Comparison of ENCODE assay signal across 13 cellular contexts in genomic region chr15:42401544-42402478, GRCh38. TPM values are rescaled to one million over a fixed set of nuclear protein-coding genes. Genes with fewer than 3 reads are reported as not detected.
DNase-seq lines count a peak whose midpoint lies in the region; ATAC-seq and TF ChIP-seq lines count a peak whose summit lies in the region.
"Had no signal": no experiment of that assay in that cellular context is flagged by ENCODE, and none has a peak within 500 bp of the region (broad histone marks: within the 10 kb centered on the region; RNA-seq: fewer than 3 reads in every experiment).

No MANE protein-coding gene starts in this region.

- peaks cover 70% of the 10 kb centered on the region for H3K36me3 ChIP-seq in lower lobe of right lung
- peaks cover 0 to 56% of the 10 kb centered on the region in 2 donors for H3K36me3 ChIP-seq in gastroesophageal sphincter
- H3K36me3 ChIP-seq in heart left ventricle = peaks cover 0 to 58% (median 19%) of the 10 kb centered on the region in 9 donors
- H3K36me3 ChIP-seq: breast epithelium had no signal

- no peak for TF ChIP-seq EP300 in gastroesophageal sphincter (IDR thresholded peaks at IDR 0.05)

- H3K27me3 ChIP-seq in dorsolateral prefrontal cortex (no peaks in the 10 kb centered on the region), lower lobe of right lung (ENCODE audit: low read depth) (no peaks in the 10 kb centered on the region), gastroesophageal sphincter (no peaks in the 10 kb centered on the region), heart left ventricle (no peaks in the 10 kb centered on the region)
- H3K27me3 ChIP-seq: breast epithelium had no signal

- peak overlapping the region in 50 of 59 donors; percentile 19 to 100 (median 96) for H3K27ac ChIP-seq in dorsolateral prefrontal cortex
- no peak overlapping the region for H3K27ac ChIP-seq in lower lobe of right lung
- no peak overlapping the region for H3K27ac ChIP-seq in gastroesophageal sphincter
- H3K27ac ChIP-seq in heart left ventricle = no peak overlapping the region
- H3K27ac ChIP-seq: breast epithelium had no signal

- peak overlapping the region; percentile 26 to 85 for H3K27ac Mint-ChIP-seq in activated naive CD4-positive, alpha-beta T cell treated with anti-CD3 and anti-CD28 coated beads, Interleukin-2, amount 50 U/mL, for 72 hours

- H3K4me3 ChIP-seq in dorsolateral prefrontal cortex = no peak overlapping the region
- H3K4me3 ChIP-seq in lower lobe of right lung = no peak overlapping the region
- H3K4me3 ChIP-seq in gastroesophageal sphincter = no peak overlapping the region
- no peak overlapping the region for H3K4me3 ChIP-seq in heart left ventricle
- H3K4me3 ChIP-seq: breast epithelium had no signal

- H3K9me3 ChIP-seq in lower lobe of right lung (no peaks in the 10 kb centered on the region), gastroesophageal sphincter (no peaks in the 10 kb centered on the region), heart left ventricle (no peaks in the 10 kb centered on the region)
- H3K9me3 ChIP-seq: breast epithelium had no signal

- TF ChIP-seq POLR2A in gastroesophageal sphincter (IDR thresholded peaks at IDR 0.05) = no peak
- no peak for TF ChIP-seq POLR2A in heart left ventricle (IDR thresholded peaks at IDR 0.05)

- intact Hi-C loops in dorsolateral prefrontal cortex (cut with DNase I) = loop anchor here (5.0 to 10.0 kb wide), 4 partner anchors 125 to 337 kb away; partner anchors contain the start of genes GANC (in 1 of the 2) and TMEM87A (in 1 of the 2)
- intact Hi-C loops in lower lobe of right lung (cut with DNase I) = no loop called here
- intact Hi-C loops in heart left ventricle (cut with DNase I) = no loop called here

- TF ChIP-seq CTCF in dorsolateral prefrontal cortex (IDR thresholded peaks at IDR 0.05 in 54 of 56, conservative IDR thresholded peaks at IDR 0.05 in 2 of 56; ENCODE audit: low read depth in 1 of 56, partially characterized antibody in 56 of 56) (no peak), lower lobe of right lung (IDR thresholded peaks at IDR 0.05) (no peak), gastroesophageal sphincter (IDR thresholded peaks at IDR 0.05) (no peak), heart left ventricle (IDR thresholded peaks at IDR 0.05) (no peak)

- no peaks in the 10 kb centered on the region for H3K9me3 Mint-ChIP-seq in activated naive CD4-positive, alpha-beta T cell treated with anti-CD3 and anti-CD28 coated beads, Interleukin-2, amount 50 U/mL, for 72 hours

- no peaks in the 10 kb centered on the region for H3K36me3 Mint-ChIP-seq in activated naive CD4-positive, alpha-beta T cell treated with anti-CD3 and anti-CD28 coated beads, Interleukin-2, amount 50 U/mL, for 72 hours

- peak; percentile 48 to 71 for ATAC-seq in activated naive CD4-positive, alpha-beta T cell treated with anti-CD3 and anti-CD28 coated beads, Interleukin-2, amount 50 U/mL, for 72 hours
- ATAC-seq in HG03159 (IDR thresholded peaks at IDR 0.05; ENCODE audit: unreplicated experiment) (no peak), lower lobe of right lung (no peak), gastroesophageal sphincter (no peak), heart left ventricle (no peak)
- ATAC-seq: esophagus mucosa had no signal

- peak in 1 of 2 donors; percentile 7 for DNase-seq in activated naive CD4-positive, alpha-beta T cell treated with anti-CD3 and anti-CD28 coated beads, Interleukin-2, amount 50 U/mL, for 72 hours (ENCODE audit: low spot score in 2 of 2)
- DNase-seq in activated naive CD4-positive, alpha-beta T cell (lab: John Stamatoyannopoulos, UW) = no peak
- DNase-seq in RKO (ENCODE audit: low spot score) = peak; percentile 30
- no peak for DNase-seq in dorsolateral prefrontal cortex
- DNase-seq in lower lobe of right lung = no peak
- DNase-seq in heart left ventricle = no peak
- DNase-seq: mammary epithelial cell, NCI-H2171 treated with DMSO at 0.1 percent for 48 hours, T-helper 1 cell had no signal

- WGBS in gastroesophageal sphincter (ENCODE audit: low coverage in 1 of 2), 2 donors = 87 to 100% methylated on average over 1 to 10 of the region's 24 CpGs
- 81 to 91% (median 87%) methylated on average over 21 to 24 of the region's 24 CpGs for WGBS in heart left ventricle, 4 donors

- H3K4me1 ChIP-seq in lower lobe of right lung (no peaks in the 10 kb centered on the region), gastroesophageal sphincter (peaks cover 0 to 7% (median 0%) of the 10 kb centered on the region in 3 donors), heart left ventricle (peaks cover 0 to 8% (median 0%) of the 10 kb centered on the region in 12 donors)
- H3K4me1 ChIP-seq: breast epithelium had no signal

RNA-seq across cellular contexts. Expression of gene CAPN3, which starts 42.5 kb away (rescaled TPM):
- 1 to 10 TPM; 1.0 to 4.3 TPM for total RNA-seq in activated naive CD4-positive, alpha-beta T cell treated with anti-CD3 and anti-CD28 coated beads, Interleukin-2, amount 50 U/mL, for 72 hours
- total RNA-seq in dorsolateral prefrontal cortex (100 to 1,000 TPM in 52 of 120 experiments, 10 to 100 TPM in 68; 15.4 to 472 (median 94.6) TPM), lower lobe of right lung (47.2 TPM), gastroesophageal sphincter (10 to 100 TPM in 1 of 4 donors, 1 to 10 TPM in 2, under 1 TPM in 1; 0.79 to 16.2 (median 3.9) TPM), heart left ventricle (10 to 100 TPM in 1 of 9 donors, 1 to 10 TPM in 8; 1.3 to 12.2 (median 7.3) TPM)
- polyA plus RNA-seq in heart left ventricle = 1 to 10 TPM; 2.0 to 9.9 TPM

Comparison
In these comparisons a context has a peak if more than half of its experiments do, and no peak if none do; other contexts are left out.
1. ATAC-seq: peak in activated naive CD4-positive, alpha-beta T cell treated with anti-CD3 and anti-CD28 coated beads, Interleukin-2, amount 50 U/mL, for 72 hours (2 of 2); none in HG03159 (single experiment), lower lobe of right lung (0 of 2), gastroesophageal sphincter (single experiment) and heart left ventricle (0 of 4).
2. H3K27ac ChIP-seq: peak in dorsolateral prefrontal cortex (50 of 59); none in lower lobe of right lung (single experiment), gastroesophageal sphincter (0 of 4) and heart left ventricle (0 of 12).
3. intact Hi-C loops: an anchor here in dorsolateral prefrontal cortex (5.0 to 10.0 kb wide); none called in lower lobe of right lung and heart left ventricle.